In genomic region chr4:39043058-39043696, GRCh38 we compare ENCODE assay signal across 1 cellular context.
A peak's percentile ranks its signal among the peaks of the same experiment; 100 is the strongest.
TF ChIP-seq lines count a peak whose summit lies in the region.

No MANE protein-coding gene starts in this region.

TF ChIP-seq in HepG2, 621 proteins besides CTCF, POLR2A, EP300 and RAD21 (continued from another document and continues in another):
- no peak; the same call in 1 of the 2 replicates for TF ChIP-seq MYC (CRISPR knock-in tag; IDR thresholded peaks at IDR 0.05; ENCODE audit: borderline replicate concordance)
- no peak for TF ChIP-seq PAF1 (CRISPR knock-in tag; IDR thresholded peaks at IDR 0.05)
- TF ChIP-seq SIX1 (CRISPR knock-in tag; IDR thresholded peaks at IDR 0.05; ENCODE audit: borderline replicate concordance) = peak; percentile 54; the same call in 1 of the 2 replicates
- TF ChIP-seq, protein P1, sequence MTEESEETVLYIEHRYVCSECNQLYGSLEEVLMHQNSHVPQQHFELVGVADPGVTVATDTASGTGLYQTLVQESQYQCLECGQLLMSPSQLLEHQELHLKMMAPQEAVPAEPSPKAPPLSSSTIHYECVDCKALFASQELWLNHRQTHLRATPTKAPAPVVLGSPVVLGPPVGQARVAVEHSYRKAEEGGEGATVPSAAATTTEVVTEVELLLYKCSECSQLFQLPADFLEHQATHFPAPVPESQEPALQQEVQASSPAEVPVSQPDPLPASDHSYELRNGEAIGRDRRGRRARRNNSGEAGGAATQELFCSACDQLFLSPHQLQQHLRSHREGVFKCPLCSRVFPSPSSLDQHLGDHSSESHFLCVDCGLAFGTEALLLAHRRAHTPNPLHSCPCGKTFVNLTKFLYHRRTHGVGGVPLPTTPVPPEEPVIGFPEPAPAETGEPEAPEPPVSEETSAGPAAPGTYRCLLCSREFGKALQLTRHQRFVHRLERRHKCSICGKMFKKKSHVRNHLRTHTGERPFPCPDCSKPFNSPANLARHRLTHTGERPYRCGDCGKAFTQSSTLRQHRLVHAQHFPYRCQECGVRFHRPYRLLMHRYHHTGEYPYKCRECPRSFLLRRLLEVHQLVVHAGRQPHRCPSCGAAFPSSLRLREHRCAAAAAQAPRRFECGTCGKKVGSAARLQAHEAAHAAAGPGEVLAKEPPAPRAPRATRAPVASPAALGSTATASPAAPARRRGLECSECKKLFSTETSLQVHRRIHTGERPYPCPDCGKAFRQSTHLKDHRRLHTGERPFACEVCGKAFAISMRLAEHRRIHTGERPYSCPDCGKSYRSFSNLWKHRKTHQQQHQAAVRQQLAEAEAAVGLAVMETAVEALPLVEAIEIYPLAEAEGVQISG (CRISPR knock-in tag; IDR thresholded peaks at IDR 0.05) = no peak
- no peak for TF ChIP-seq ZNF614 (CRISPR knock-in tag; IDR thresholded peaks at IDR 0.05; ENCODE audit: borderline replicate concordance)
- TF ChIP-seq POLR2AphosphoS2 (IDR thresholded peaks at IDR 0.05; ENCODE audit: low read depth, low read length) = no peak
- no peak for TF ChIP-seq ZNF678 (CRISPR knock-in tag; IDR thresholded peaks at IDR 0.05)
- no peak for TF ChIP-seq IRX3 (CRISPR knock-in tag; IDR thresholded peaks at IDR 0.05; ENCODE audit: borderline replicate concordance, low read depth)
- TF ChIP-seq ZNF768 (CRISPR knock-in tag; IDR thresholded peaks at IDR 0.05) = no peak
- TF ChIP-seq HES4 (CRISPR knock-in tag; IDR thresholded peaks at IDR 0.05; ENCODE audit: borderline replicate concordance) = no peak
- TF ChIP-seq ASH2L (IDR thresholded peaks at IDR 0.05; ENCODE audit: insufficient read length, low read depth, low read length) = peak; percentile 13
- no peak for TF ChIP-seq RFX1 (IDR thresholded peaks at IDR 0.05)
- no peak for TF ChIP-seq SMAD9 (CRISPR knock-in tag; IDR thresholded peaks at IDR 0.05)
- TF ChIP-seq, protein P2, sequence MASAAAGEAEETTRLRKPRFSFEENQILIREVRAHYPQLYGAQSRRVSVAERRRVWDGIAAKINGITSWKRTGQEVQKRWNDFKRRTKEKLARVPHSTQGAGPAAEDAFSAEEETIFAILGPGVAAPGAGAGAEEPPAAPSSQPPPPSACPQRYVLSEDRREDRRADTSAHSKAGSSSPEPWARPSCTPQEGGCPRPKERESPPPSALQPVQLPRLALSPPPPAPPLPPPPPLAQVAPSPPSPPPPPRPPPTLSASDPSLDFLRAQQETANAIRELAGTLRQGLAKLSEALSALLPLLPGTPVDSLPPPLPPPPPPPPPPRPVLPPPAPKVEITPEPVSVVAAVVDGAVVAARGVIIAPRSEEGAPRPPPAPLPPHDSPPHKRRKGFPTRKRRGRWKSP (CRISPR knock-in tag; IDR thresholded peaks at IDR 0.05) = no peak
- no peak for TF ChIP-seq LRRFIP1 (CRISPR knock-in tag; conservative IDR thresholded peaks at IDR 0.05)
- TF ChIP-seq CHD4 (IDR thresholded peaks at IDR 0.05; ENCODE audit: borderline replicate concordance, low read length) = no peak
- no peak for TF ChIP-seq NCOA1 (CRISPR knock-in tag; IDR thresholded peaks at IDR 0.05)
- no peak for TF ChIP-seq ZNF335 (CRISPR knock-in tag; IDR thresholded peaks at IDR 0.05)
- TF ChIP-seq, protein P3, sequence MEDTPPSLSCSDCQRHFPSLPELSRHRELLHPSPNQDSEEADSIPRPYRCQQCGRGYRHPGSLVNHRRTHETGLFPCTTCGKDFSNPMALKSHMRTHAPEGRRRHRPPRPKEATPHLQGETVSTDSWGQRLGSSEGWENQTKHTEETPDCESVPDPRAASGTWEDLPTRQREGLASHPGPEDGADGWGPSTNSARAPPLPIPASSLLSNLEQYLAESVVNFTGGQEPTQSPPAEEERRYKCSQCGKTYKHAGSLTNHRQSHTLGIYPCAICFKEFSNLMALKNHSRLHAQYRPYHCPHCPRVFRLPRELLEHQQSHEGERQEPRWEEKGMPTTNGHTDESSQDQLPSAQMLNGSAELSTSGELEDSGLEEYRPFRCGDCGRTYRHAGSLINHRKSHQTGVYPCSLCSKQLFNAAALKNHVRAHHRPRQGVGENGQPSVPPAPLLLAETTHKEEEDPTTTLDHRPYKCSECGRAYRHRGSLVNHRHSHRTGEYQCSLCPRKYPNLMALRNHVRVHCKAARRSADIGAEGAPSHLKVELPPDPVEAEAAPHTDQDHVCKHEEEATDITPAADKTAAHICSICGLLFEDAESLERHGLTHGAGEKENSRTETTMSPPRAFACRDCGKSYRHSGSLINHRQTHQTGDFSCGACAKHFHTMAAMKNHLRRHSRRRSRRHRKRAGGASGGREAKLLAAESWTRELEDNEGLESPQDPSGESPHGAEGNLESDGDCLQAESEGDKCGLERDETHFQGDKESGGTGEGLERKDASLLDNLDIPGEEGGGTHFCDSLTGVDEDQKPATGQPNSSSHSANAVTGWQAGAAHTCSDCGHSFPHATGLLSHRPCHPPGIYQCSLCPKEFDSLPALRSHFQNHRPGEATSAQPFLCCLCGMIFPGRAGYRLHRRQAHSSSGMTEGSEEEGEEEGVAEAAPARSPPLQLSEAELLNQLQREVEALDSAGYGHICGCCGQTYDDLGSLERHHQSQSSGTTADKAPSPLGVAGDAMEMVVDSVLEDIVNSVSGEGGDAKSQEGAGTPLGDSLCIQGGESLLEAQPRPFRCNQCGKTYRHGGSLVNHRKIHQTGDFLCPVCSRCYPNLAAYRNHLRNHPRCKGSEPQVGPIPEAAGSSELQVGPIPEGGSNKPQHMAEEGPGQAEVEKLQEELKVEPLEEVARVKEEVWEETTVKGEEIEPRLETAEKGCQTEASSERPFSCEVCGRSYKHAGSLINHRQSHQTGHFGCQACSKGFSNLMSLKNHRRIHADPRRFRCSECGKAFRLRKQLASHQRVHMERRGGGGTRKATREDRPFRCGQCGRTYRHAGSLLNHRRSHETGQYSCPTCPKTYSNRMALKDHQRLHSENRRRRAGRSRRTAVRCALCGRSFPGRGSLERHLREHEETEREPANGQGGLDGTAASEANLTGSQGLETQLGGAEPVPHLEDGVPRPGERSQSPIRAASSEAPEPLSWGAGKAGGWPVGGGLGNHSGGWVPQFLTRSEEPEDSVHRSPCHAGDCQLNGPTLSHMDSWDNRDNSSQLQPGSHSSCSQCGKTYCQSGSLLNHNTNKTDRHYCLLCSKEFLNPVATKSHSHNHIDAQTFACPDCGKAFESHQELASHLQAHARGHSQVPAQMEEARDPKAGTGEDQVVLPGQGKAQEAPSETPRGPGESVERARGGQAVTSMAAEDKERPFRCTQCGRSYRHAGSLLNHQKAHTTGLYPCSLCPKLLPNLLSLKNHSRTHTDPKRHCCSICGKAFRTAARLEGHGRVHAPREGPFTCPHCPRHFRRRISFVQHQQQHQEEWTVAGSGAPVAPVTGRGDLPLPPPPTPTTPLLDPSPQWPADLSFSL (CRISPR knock-in tag; IDR thresholded peaks at IDR 0.05) = no peak
- no peak for TF ChIP-seq TOPORS (CRISPR knock-in tag; IDR thresholded peaks at IDR 0.05)
- no peak for TF ChIP-seq ZNF790 (CRISPR knock-in tag; IDR thresholded peaks at IDR 0.05; ENCODE audit: borderline replicate concordance)
- TF ChIP-seq MEIS1 (CRISPR knock-in tag; IDR thresholded peaks at IDR 0.05; ENCODE audit: borderline replicate concordance) = no peak
- TF ChIP-seq, protein P4, sequence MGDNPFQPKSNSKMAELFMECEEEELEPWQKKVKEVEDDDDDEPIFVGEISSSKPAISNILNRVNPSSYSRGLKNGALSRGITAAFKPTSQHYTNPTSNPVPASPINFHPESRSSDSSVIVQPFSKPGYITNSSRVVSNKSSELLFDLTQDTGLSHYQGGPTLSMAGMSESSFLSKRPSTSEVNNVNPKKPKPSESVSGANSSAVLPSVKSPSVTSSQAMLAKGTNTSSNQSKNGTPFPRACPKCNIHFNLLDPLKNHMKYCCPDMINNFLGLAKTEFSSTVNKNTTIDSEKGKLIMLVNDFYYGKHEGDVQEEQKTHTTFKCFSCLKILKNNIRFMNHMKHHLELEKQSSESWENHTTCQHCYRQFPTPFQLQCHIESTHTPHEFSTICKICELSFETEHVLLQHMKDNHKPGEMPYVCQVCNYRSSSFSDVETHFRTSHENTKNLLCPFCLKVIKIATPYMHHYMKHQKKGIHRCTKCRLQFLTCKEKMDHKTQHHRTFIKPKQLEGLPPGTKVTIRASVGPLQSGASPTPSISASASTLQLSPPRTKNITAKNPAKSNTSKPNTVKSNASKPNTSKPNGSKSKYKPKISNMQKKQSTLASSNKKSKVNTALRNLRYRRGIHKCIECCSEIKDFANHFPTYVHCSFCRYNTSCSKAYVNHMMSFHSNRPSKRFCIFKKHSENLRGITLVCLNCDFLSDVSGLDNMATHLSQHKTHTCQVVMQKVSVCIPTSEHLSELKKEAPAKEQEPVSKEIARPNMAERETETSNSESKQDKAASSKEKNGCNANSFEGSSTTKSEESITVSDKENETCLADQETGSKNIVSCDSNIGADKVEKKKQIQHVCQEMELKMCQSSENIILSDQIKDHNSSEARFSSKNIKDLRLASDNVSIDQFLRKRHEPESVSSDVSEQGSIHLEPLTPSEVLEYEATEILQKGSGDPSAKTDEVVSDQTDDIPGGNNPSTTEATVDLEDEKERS (CRISPR knock-in tag; IDR thresholded peaks at IDR 0.05) = no peak
- TF ChIP-seq UBTF (CRISPR knock-in tag; IDR thresholded peaks at IDR 0.05) = no peak
- TF ChIP-seq ZNF598 (CRISPR knock-in tag; IDR thresholded peaks at IDR 0.05; ENCODE audit: borderline replicate concordance) = no peak
- TF ChIP-seq, protein P5, sequence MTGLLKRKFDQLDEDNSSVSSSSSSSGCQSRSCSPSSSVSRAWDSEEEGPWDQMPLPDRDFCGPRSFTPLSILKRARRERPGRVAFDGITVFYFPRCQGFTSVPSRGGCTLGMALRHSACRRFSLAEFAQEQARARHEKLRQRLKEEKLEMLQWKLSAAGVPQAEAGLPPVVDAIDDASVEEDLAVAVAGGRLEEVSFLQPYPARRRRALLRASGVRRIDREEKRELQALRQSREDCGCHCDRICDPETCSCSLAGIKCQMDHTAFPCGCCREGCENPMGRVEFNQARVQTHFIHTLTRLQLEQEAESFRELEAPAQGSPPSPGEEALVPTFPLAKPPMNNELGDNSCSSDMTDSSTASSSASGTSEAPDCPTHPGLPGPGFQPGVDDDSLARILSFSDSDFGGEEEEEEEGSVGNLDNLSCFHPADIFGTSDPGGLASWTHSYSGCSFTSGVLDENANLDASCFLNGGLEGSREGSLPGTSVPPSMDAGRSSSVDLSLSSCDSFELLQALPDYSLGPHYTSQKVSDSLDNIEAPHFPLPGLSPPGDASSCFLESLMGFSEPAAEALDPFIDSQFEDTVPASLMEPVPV (CRISPR knock-in tag; IDR thresholded peaks at IDR 0.05) = no peak
- no peak for TF ChIP-seq ZNF773 (CRISPR knock-in tag; IDR thresholded peaks at IDR 0.05; ENCODE audit: borderline replicate concordance)
- no peak for TF ChIP-seq ZNF343 (CRISPR knock-in tag; IDR thresholded peaks at IDR 0.05)
- TF ChIP-seq ZNF615 (CRISPR knock-in tag; IDR thresholded peaks at IDR 0.05; ENCODE audit: borderline replicate concordance) = no peak
- no peak for TF ChIP-seq IRF9 (CRISPR knock-in tag; IDR thresholded peaks at IDR 0.05; ENCODE audit: borderline replicate concordance)
- no peak for TF ChIP-seq MAFF (IDR thresholded peaks at IDR 0.05; ENCODE audit: low read depth, low read length)
- no peak for TF ChIP-seq ESRRA (CRISPR knock-in tag; IDR thresholded peaks at IDR 0.05; ENCODE audit: low read depth)
- TF ChIP-seq, protein P6, sequence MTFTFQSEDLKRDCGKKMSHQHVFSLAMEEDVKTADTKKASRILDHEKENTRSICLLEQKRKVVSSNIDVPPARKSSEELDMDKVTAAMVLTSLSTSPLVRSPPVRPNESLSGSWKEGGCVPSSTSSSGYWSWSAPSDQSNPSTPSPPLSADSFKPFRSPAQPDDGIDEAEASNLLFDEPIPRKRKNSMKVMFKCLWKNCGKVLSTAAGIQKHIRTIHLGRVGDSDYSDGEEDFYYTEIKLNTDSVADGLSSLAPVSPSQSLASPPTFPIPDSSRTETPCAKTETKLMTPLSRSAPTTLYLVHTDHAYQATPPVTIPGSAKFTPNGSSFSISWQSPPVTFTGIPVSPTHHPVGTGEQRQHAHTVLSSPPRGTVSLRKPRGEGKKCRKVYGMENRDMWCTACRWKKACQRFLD (CRISPR knock-in tag; IDR thresholded peaks at IDR 0.05; ENCODE audit: borderline replicate concordance) = no peak
